ENCODE assay signal across 19 cellular contexts in genomic region chr20:34448517-34448916, GRCh38.
DNase-seq lines count a peak whose midpoint lies in the region; ATAC-seq and TF ChIP-seq lines count a peak whose summit lies in the region.
"Had no signal": no experiment of that assay in that cellular context is flagged by ENCODE, and none has a peak within 500 bp of the region (broad histone marks: within the 10 kb centered on the region; RNA-seq: fewer than 3 reads in every experiment).

No MANE protein-coding gene starts in this region.

- peaks cover 13% of the 10 kb centered on the region for H3K36me3 Mint-ChIP-seq in activated naive CD4-positive, alpha-beta T cell treated with anti-CD3 and anti-CD28 coated beads, Interleukin-2, amount 50 U/mL, for 24 hours
- peaks cover 50% of the 10 kb centered on the region for H3K36me3 Mint-ChIP-seq in activated naive CD8-positive, alpha-beta T cell treated with anti-CD3 and anti-CD28 coated beads, Interleukin-2, amount 50 U/mL, for 24 hours (ENCODE audit: low read depth)
- H3K36me3 Mint-ChIP-seq in immature natural killer cell (peaks cover 24 to 57% (median 37%) of the 10 kb centered on the region in 3 donors), progenitor cell of endocrine pancreas (ENCODE audit: insufficient read depth) (peaks cover 54% of the 10 kb centered on the region)

- peaks cover 14% of the 10 kb centered on the region for H3K4me1 Mint-ChIP-seq in activated naive CD4-positive, alpha-beta T cell treated with anti-CD3 and anti-CD28 coated beads, Interleukin-2, amount 50 U/mL, for 24 hours
- H3K4me1 Mint-ChIP-seq in activated naive CD8-positive, alpha-beta T cell treated with anti-CD3 and anti-CD28 coated beads, Interleukin-2, amount 50 U/mL, for 24 hours = peaks cover 21% of the 10 kb centered on the region
- peaks cover 34 to 74% of the 10 kb centered on the region in 2 donors for H3K4me1 Mint-ChIP-seq in immature natural killer cell
- H3K4me1 Mint-ChIP-seq in progenitor cell of endocrine pancreas (ENCODE audit: low read depth) = no peaks in the 10 kb centered on the region

- H3K9me3 Mint-ChIP-seq in activated naive CD4-positive, alpha-beta T cell treated with anti-CD3 and anti-CD28 coated beads, Interleukin-2, amount 50 U/mL, for 24 hours = no peaks in the 10 kb centered on the region
- no peaks in the 10 kb centered on the region for H3K9me3 Mint-ChIP-seq in activated naive CD8-positive, alpha-beta T cell treated with anti-CD3 and anti-CD28 coated beads, Interleukin-2, amount 50 U/mL, for 24 hours
- H3K9me3 Mint-ChIP-seq in immature natural killer cell (no peaks in the 10 kb centered on the region), progenitor cell of endocrine pancreas (ENCODE audit: low read depth) (no peaks in the 10 kb centered on the region)

- no peak for ATAC-seq in activated naive CD8-positive, alpha-beta T cell treated with anti-CD3 and anti-CD28 coated beads, Interleukin-2, amount 50 U/mL, for 24 hours
- no peak for ATAC-seq in GM18873 (IDR thresholded peaks at IDR 0.05; ENCODE audit: low FRiP score, unreplicated experiment)
- ATAC-seq: K562 had no signal

- TF ChIP-seq CTCF in progenitor cell of endocrine pancreas (IDR thresholded peaks at IDR 0.05; ENCODE audit: unreplicated experiment) = no peak

- DNase-seq in activated naive CD4-positive, alpha-beta T cell (lab: John Stamatoyannopoulos, UW) = no peak
- DNase-seq in activated naive CD8-positive, alpha-beta T cell treated with anti-CD3 and anti-CD28 coated beads, Interleukin-2, amount 50 U/mL, for 24 hours = no peak
- DNase-seq in immature natural killer cell (no peak), progenitor cell of endocrine pancreas (ENCODE audit: low spot score, unreplicated experiment) (no peak), C1 segment of cervical spinal cord (lab: John Stamatoyannopoulos, UW) (no peak)
- DNase-seq in stimulated activated CD4-positive, alpha-beta T cell treated with anti-CD3 and anti-CD28 coated beads, Interleukin-1b, Interleukin-23, amount 100 ng/mL, for 48 hours = no peak
- DNase-seq: AML-193, DMS79, MG63, NCI-H1417, NCI-H1694 treated with DMSO at 0.1 percent for 48 hours, NCI-H2081 treated with DMSO at 0.1 percent for 48 hours, NCI-H2171 treated with DMSO at 0.1 percent for 48 hours, NCI-H446 treated with DMSO at 0.1 percent for 48 hours, NCI-H526 treated with DMSO at 0.1 percent for 48 hours, OCI-M1 had no signal

- H3K4me3 Mint-ChIP-seq in activated naive CD4-positive, alpha-beta T cell treated with anti-CD3 and anti-CD28 coated beads, Interleukin-2, amount 50 U/mL, for 24 hours = no peak overlapping the region
- H3K4me3 Mint-ChIP-seq in activated naive CD8-positive, alpha-beta T cell treated with anti-CD3 and anti-CD28 coated beads, Interleukin-2, amount 50 U/mL, for 24 hours = no peak overlapping the region
- no peak overlapping the region for H3K4me3 Mint-ChIP-seq in immature natural killer cell
- no peak overlapping the region for H3K4me3 Mint-ChIP-seq in progenitor cell of endocrine pancreas (ENCODE audit: low read depth)

- H3K27ac Mint-ChIP-seq in activated naive CD4-positive, alpha-beta T cell treated with anti-CD3 and anti-CD28 coated beads, Interleukin-2, amount 50 U/mL, for 24 hours = peak overlapping the region; percentile 76
- H3K27ac Mint-ChIP-seq in activated naive CD8-positive, alpha-beta T cell treated with anti-CD3 and anti-CD28 coated beads, Interleukin-2, amount 50 U/mL, for 24 hours = peak overlapping the region; percentile 12
- H3K27ac Mint-ChIP-seq in immature natural killer cell = peak overlapping the region; percentile 16 to 88 (median 73)
- H3K27ac Mint-ChIP-seq in progenitor cell of endocrine pancreas = peak overlapping the region; percentile 56

- H3K27me3 Mint-ChIP-seq in activated naive CD4-positive, alpha-beta T cell treated with anti-CD3 and anti-CD28 coated beads, Interleukin-2, amount 50 U/mL, for 24 hours = no peaks in the 10 kb centered on the region
- no peaks in the 10 kb centered on the region for H3K27me3 Mint-ChIP-seq in activated naive CD8-positive, alpha-beta T cell treated with anti-CD3 and anti-CD28 coated beads, Interleukin-2, amount 50 U/mL, for 24 hours
- H3K27me3 Mint-ChIP-seq in immature natural killer cell (ENCODE audit: low read depth in 3 of 3) = peaks cover 0 to 7% (median 0%) of the 10 kb centered on the region in 3 donors
- no peaks in the 10 kb centered on the region for H3K27me3 Mint-ChIP-seq in progenitor cell of endocrine pancreas

Comparison
In these comparisons a context has a peak if more than half of its experiments do, and no peak if none do; other contexts are left out.
1. H3K27ac Mint-ChIP-seq: peak in every context shown above with its lines; median percentile 76 in activated naive CD4-positive, alpha-beta T cell treated with anti-CD3 and anti-CD28 coated beads, Interleukin-2, amount 50 U/mL, for 24 hours; 73 in immature natural killer cell; 56 in progenitor cell of endocrine pancreas; 12 in activated naive CD8-positive, alpha-beta T cell treated with anti-CD3 and anti-CD28 coated beads, Interleukin-2, amount 50 U/mL, for 24 hours.